Comparison of ENCODE assay signal across 16 cellular contexts in genomic region chr9:75739884-75740611, GRCh38.
DNase-seq lines count a peak whose midpoint lies in the region; ATAC-seq and TF ChIP-seq lines count a peak whose summit lies in the region.
"Had no signal": no experiment of that assay in that cellular context is flagged by ENCODE, and none has a peak within 500 bp of the region (broad histone marks: within the 10 kb centered on the region; RNA-seq: fewer than 3 reads in every experiment).

No MANE protein-coding gene starts in this region.

- ATAC-seq in gastrocnemius medialis: peak; percentile 42 to 65
- ATAC-seq in GM21528 (IDR thresholded peaks at IDR 0.05; ENCODE audit: low FRiP score, unreplicated experiment): no peak
- ATAC-seq: GM23338 had no signal

- TF ChIP-seq POLR2A in gastrocnemius medialis (IDR thresholded peaks at IDR 0.05): no peak

- H3K36me3 ChIP-seq in H7 (replicated peaks; ENCODE audit: control insufficient read depth, insufficient read depth, low read length) (no peaks in the 10 kb centered on the region), gastrocnemius medialis (no peaks in the 10 kb centered on the region)

- in situ Hi-C loops in gastrocnemius medialis (cut with MboI; ENCODE audit: low sequenced_read_pairs in 4 of 4): no loop called here

- H3K9me3 ChIP-seq in gastrocnemius medialis: no peaks in the 10 kb centered on the region

- no peaks in the 10 kb centered on the region for H3K4me1 ChIP-seq in gastrocnemius medialis

- no peaks in the 10 kb centered on the region for H3K27me3 ChIP-seq in H7 (ENCODE audit: control insufficient read depth, insufficient read depth, low read length)
- no peaks in the 10 kb centered on the region for H3K27me3 ChIP-seq in gastrocnemius medialis

- intact Hi-C loops in gastrocnemius medialis (cut with DNase I; ENCODE audit: low total_unique reads): no loop called here

- DNase-seq in H7: peak; percentile 1
- peak; percentile 46 for DNase-seq in medulla oblongata (ENCODE audit: extremely low spot score)
- DNase-seq in gastrocnemius medialis: peak; percentile 10 to 48
- DNase-seq in COLO668 (lab: John Stamatoyannopoulos, UW; ENCODE audit: unreplicated experiment): no peak
- no peak for DNase-seq in SKM-1 treated with dmso at 0.1 percent for 144 hours (lab: John Stamatoyannopoulos, UW; ENCODE audit: unreplicated experiment)
- DNase-seq: C1 segment of cervical spinal cord; CD8-positive, alpha-beta memory T cell; DMS79; Kasumi-1; NCI-H1092 treated with DMSO at 0.1 percent for 48 hours; NCI-H146; NCI-H2029 treated with DMSO at 0.1 percent for 48 hours; SIG-M5 had no signal

- no peak for TF ChIP-seq CTCF in VCaP (conservative IDR thresholded peaks at IDR 0.05)
- no peak for TF ChIP-seq CTCF in gastrocnemius medialis (IDR thresholded peaks at IDR 0.05 in 4 of 5, conservative IDR thresholded peaks at IDR 0.05 in 1 of 5)

- no peak overlapping the region for H3K4me3 ChIP-seq in H7 (ENCODE audit: insufficient read depth, low read depth, low read length)
- H3K4me3 ChIP-seq in gastrocnemius medialis: no peak overlapping the region
- H3K4me3 ChIP-seq: GM23338 had no signal

- H3K27ac ChIP-seq in VCaP: peak overlapping the region; percentile 42
- no peak overlapping the region for H3K27ac ChIP-seq in gastrocnemius medialis

Comparison
In these comparisons a context has a peak if more than half of its experiments do, and no peak if none do; other contexts are left out.
1. DNase-seq: peak in H7 (single experiment), medulla oblongata (single experiment) and gastrocnemius medialis (2 of 2); none in COLO668 (single experiment) and SKM-1 treated with dmso at 0.1 percent for 144 hours (single experiment).